8 cellular contexts compared by ENCODE assay signal in the genomic region with DNA sequence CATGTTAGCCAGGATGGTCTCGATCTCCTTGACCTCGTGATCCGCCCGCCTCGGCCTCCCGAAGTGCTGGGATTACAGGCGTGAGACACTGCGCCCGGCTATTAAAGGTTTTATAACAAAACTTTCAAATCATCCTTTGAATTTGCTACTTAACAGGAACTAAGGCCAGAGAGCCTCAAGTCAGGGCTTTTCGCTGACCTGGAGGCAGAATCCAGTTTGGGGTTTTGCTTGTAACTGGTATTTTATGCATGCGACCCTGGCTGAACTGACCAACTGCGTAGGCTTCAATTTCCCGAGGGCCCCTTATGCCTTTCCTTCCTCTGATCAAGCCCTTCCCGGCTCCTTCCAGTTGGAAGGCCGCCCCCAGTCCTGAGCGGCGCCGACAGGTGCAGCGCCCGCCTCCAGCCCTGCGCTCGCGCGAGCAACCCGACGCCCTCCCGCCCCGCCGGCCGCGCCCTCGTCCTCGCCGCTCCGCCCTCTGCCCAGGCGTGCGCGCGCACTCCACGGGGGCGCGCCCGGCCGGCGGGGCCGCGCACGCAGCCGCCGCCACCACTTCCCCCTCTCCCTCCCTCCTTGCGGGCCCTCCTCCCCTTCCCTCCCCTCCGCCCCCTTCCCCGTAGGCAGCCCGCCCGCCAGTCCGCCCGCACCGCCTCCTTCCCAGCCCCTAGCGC. TPM values are rescaled to one million over a fixed set of nuclear protein-coding genes. Genes with fewer than 3 reads are reported as not detected.
A peak's percentile ranks its signal among the peaks of the same experiment; 100 is the strongest.
DNase-seq lines count a peak whose midpoint lies in the region; ATAC-seq, FAIRE-seq and TF ChIP-seq lines count a peak whose summit lies in the region.
"Not testable (repeated sequence)": the region's sequence is repeated elsewhere in the genome, so short reads cannot be mapped to it uniquely, and the experiment has no call there.

TSS of gene NPEPPS (plus strand) at position 552 of the 671 bp plus-strand sequence. CDS start 193 bp downstream, outside the sequence.

- not testable (repeated sequence) for FAIRE-seq in H54 (lab: Jason Lieb, UNC)

- POLR2A ChIA-PET in naive thymus-derived CD4-positive, alpha-beta T cell (lab: Charles Lee) = not testable (repeated sequence)

- H3K9me3 ChIP-seq in naive thymus-derived CD4-positive, alpha-beta T cell (ENCODE audit: control insufficient read depth in 2 of 3, low read length in 3 of 3) = not testable (repeated sequence)

- H3K4me3 ChIP-seq in naive thymus-derived CD4-positive, alpha-beta T cell (ENCODE audit: low read length) = peak within 1 kb of the TSS; percentile 49

- H3K36me3 ChIP-seq in naive thymus-derived CD4-positive, alpha-beta T cell (ENCODE audit: control insufficient read depth in 2 of 3, insufficient read depth in 3 of 3, low read length in 3 of 3) = not testable (repeated sequence)

- not testable (repeated sequence) for H3K36me3 Mint-ChIP-seq in naive thymus-derived CD4-positive, alpha-beta T cell

- H3K27me3 Mint-ChIP-seq in naive thymus-derived CD4-positive, alpha-beta T cell = not testable (repeated sequence)

- peaks cover 5 to 16% (median 10%) of the 10 kb centered on the region in 7 donors for H3K4me1 Mint-ChIP-seq in naive thymus-derived CD4-positive, alpha-beta T cell

- ATAC-seq in naive thymus-derived CD4-positive, alpha-beta T cell = peak; percentile 94

- CTCF ChIA-PET in naive thymus-derived CD4-positive, alpha-beta T cell (lab: Charles Lee) = not testable (repeated sequence)

- H3K9me3 Mint-ChIP-seq in naive thymus-derived CD4-positive, alpha-beta T cell = not testable (repeated sequence)

- intact Hi-C loops in naive thymus-derived CD4-positive, alpha-beta T cell (cut with micrococcal nuclease) = loop anchor here in 1 of 2 donors (1.0 to 5.0 kb wide), 2 partner anchors 38 to 1338 kb away; partner anchors contain the start of gene KANSL1

- H3K27ac ChIP-seq in naive thymus-derived CD4-positive, alpha-beta T cell (ENCODE audit: low read depth, low read length) = peak within 1 kb of the TSS; percentile 65

- peak within 1 kb of the TSS; percentile 77 to 96 (median 89) for H3K27ac Mint-ChIP-seq in naive thymus-derived CD4-positive, alpha-beta T cell

- not testable (repeated sequence) for TF ChIP-seq POLR2A in H54 (IDR thresholded peaks at IDR 0.05; ENCODE audit: low read depth, low read length)

- DNase-seq in DMS79 (lab: John Stamatoyannopoulos, UW) (peak; percentile 77), H54 (ENCODE audit: insufficient read length, low spot score) (peak; percentile 72), M059J (ENCODE audit: low read depth) (peak; percentile 78), SHP77 (lab: John Stamatoyannopoulos, UW) (peak; percentile 71 to 78), fibroblast of peridontal ligament (ENCODE audit: extremely low read depth) (peak; percentile 63)
- peak; percentile 91 for DNase-seq in activated effector memory CD4-positive, alpha-beta T cell treated with Interleukin-2 at 50 U/mL for 16 hours
- DNase-seq in naive thymus-derived CD4-positive, alpha-beta T cell = peak; percentile 64 to 93 (median 83)
- DNase-seq in stimulated activated CD8-positive, alpha-beta memory T cell treated with anti-CD3 and anti-CD28 coated beads, Interleukin-7, amount 100 ng/mL, for 48 hours (ENCODE audit: extremely low read depth in 1 of 2, low read depth in 1 of 2) = peak; percentile 82

- H3K27me3 ChIP-seq in naive thymus-derived CD4-positive, alpha-beta T cell (ENCODE audit: control insufficient read depth in 2 of 2, insufficient read depth in 2 of 2, low read length in 2 of 2) = not testable (repeated sequence)

- H3K4me3 Mint-ChIP-seq in naive thymus-derived CD4-positive, alpha-beta T cell = peak within 1 kb of the TSS; percentile 88 to 96 (median 92)

- not testable (repeated sequence) for H3K4me1 ChIP-seq in naive thymus-derived CD4-positive, alpha-beta T cell (ENCODE audit: control insufficient read depth in 2 of 2, insufficient read depth in 2 of 2, low read length in 2 of 2)

RNA-seq across cellular contexts. Expression of gene NPEPPS, which starts in this region (rescaled TPM):
- 46.6 and 59.9 TPM in 2 replicates for total RNA-seq in M059J (2014; rRNA removed; shearing (Covaris generic))
- total RNA-seq in naive thymus-derived CD4-positive, alpha-beta T cell = 100 to 1,000 TPM in 3 of 5 experiments, 10 to 100 TPM in 2; 84.4 to 129 (median 111) TPM
- polyA plus RNA-seq in naive thymus-derived CD4-positive, alpha-beta T cell = 10 to 100 TPM; 33.6 to 41.0 TPM

Comparison
In these comparisons a context has a peak if more than half of its experiments do, and no peak if none do; other contexts are left out.
1. Peak in every context shown above with its lines: DNase-seq, ATAC-seq, H3K4me3 ChIP-seq and H3K27ac ChIP-seq.